ENCODE assay signal across 1 cellular context in the genomic region with DNA sequence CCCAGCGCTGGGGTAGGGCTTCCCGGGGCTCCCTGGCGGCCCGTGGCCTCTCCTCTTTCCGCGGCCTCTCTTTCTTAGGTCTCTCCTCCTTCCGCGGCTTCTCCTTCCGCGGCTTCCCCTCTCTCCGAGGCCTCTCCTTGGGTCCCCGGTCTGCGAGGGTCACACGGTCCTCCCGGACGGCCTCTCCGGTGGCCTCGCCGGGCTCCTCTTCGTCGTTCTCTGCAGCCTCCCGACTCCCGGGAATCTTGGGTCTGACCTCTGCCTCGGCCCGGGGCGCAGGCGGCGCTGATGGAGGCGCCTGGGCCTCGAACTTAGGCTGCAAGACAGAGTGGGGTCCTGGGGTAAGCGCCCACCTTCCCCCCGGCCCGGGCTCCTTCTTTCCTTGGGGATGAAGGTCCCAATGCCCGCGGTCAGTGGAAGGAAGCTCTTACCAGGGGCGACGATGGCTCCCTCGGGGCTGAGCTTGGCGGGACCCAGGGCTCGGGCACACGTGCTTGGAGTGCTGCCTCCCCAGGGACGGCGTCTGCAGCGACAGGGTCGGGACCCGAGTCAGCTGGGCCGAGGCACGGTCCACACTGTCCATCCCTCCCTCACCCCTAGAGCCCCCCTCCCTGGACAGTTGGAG.
TF ChIP-seq lines count a peak whose summit lies in the region.

No MANE protein-coding gene starts in this region.

TF ChIP-seq in HepG2, 621 proteins besides CTCF, POLR2A, EP300 and RAD21 (continued from another document and continues in another):
- TF ChIP-seq, protein P1, sequence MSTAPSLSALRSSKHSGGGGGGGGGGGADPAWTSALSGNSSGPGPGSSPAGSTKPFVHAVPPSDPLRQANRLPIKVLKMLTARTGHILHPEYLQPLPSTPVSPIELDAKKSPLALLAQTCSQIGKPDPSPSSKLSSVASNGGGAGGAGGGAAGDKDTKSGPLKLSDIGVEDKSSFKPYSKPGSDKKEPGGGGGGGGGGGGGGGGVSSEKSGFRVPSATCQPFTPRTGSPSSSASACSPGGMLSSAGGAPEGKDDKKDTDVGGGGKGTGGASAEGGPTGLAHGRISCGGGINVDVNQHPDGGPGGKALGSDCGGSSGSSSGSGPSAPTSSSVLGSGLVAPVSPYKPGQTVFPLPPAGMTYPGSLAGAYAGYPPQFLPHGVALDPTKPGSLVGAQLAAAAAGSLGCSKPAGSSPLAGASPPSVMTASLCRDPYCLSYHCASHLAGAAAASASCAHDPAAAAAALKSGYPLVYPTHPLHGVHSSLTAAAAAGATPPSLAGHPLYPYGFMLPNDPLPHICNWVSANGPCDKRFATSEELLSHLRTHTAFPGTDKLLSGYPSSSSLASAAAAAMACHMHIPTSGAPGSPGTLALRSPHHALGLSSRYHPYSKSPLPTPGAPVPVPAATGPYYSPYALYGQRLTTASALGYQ (CRISPR knock-in tag; IDR thresholded peaks at IDR 0.05) = 0 out of 2 replicates have a peak, but pooled peaks have one; percentile 58
- peak; percentile 40; the same call in 1 of the 2 replicates for TF ChIP-seq ZSCAN31 (CRISPR knock-in tag; IDR thresholded peaks at IDR 0.05; ENCODE audit: low read depth)
- no peak; the same call in 1 of the 2 replicates for TF ChIP-seq ZFY (CRISPR knock-in tag; IDR thresholded peaks at IDR 0.05)
- TF ChIP-seq CCAR2 (optimal IDR thresholded peaks at IDR 0.05; ENCODE audit: low read depth, low read length) = no peak
- TF ChIP-seq ZNF558 (CRISPR knock-in tag; IDR thresholded peaks at IDR 0.05; ENCODE audit: borderline replicate concordance) = peak; percentile 38; the same call in 1 of the 2 replicates
- no peak for TF ChIP-seq ZNF776 (CRISPR knock-in tag; IDR thresholded peaks at IDR 0.05)
- 0 out of 2 replicates have a peak, but pooled peaks have one; percentile 13 for TF ChIP-seq ZFYVE20 (CRISPR knock-in tag; IDR thresholded peaks at IDR 0.05; ENCODE audit: borderline replicate concordance, low read depth)
- TF ChIP-seq, protein P2, sequence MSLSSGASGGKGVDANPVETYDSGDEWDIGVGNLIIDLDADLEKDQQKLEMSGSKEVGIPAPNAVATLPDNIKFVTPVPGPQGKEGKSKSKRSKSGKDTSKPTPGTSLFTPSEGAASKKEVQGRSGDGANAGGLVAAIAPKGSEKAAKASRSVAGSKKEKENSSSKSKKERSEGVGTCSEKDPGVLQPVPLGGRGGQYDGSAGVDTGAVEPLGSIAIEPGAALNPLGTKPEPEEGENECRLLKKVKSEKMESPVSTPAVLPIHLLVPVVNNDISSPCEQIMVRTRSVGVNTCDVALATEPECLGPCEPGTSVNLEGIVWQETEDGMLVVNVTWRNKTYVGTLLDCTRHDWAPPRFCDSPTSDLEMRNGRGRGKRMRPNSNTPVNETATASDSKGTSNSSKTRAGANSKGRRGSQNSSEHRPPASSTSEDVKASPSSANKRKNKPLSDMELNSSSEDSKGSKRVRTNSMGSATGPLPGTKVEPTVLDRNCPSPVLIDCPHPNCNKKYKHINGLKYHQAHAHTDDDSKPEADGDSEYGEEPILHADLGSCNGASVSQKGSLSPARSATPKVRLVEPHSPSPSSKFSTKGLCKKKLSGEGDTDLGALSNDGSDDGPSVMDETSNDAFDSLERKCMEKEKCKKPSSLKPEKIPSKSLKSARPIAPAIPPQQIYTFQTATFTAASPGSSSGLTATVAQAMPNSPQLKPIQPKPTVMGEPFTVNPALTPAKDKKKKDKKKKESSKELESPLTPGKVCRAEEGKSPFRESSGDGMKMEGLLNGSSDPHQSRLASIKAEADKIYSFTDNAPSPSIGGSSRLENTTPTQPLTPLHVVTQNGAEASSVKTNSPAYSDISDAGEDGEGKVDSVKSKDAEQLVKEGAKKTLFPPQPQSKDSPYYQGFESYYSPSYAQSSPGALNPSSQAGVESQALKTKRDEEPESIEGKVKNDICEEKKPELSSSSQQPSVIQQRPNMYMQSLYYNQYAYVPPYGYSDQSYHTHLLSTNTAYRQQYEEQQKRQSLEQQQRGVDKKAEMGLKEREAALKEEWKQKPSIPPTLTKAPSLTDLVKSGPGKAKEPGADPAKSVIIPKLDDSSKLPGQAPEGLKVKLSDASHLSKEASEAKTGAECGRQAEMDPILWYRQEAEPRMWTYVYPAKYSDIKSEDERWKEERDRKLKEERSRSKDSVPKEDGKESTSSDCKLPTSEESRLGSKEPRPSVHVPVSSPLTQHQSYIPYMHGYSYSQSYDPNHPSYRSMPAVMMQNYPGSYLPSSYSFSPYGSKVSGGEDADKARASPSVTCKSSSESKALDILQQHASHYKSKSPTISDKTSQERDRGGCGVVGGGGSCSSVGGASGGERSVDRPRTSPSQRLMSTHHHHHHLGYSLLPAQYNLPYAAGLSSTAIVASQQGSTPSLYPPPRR (CRISPR knock-in tag; IDR thresholded peaks at IDR 0.05; ENCODE audit: borderline replicate concordance) = 0 out of 2 replicates have a peak, but pooled peaks have one; percentile 35
- no peak for TF ChIP-seq PAX8 (CRISPR knock-in tag; IDR thresholded peaks at IDR 0.05; ENCODE audit: borderline replicate concordance)
- TF ChIP-seq ZNF256 (CRISPR knock-in tag; conservative IDR thresholded peaks at IDR 0.05) = 0 out of 2 replicates have a peak, but pooled peaks have one; percentile 24
- TF ChIP-seq, protein P3, sequence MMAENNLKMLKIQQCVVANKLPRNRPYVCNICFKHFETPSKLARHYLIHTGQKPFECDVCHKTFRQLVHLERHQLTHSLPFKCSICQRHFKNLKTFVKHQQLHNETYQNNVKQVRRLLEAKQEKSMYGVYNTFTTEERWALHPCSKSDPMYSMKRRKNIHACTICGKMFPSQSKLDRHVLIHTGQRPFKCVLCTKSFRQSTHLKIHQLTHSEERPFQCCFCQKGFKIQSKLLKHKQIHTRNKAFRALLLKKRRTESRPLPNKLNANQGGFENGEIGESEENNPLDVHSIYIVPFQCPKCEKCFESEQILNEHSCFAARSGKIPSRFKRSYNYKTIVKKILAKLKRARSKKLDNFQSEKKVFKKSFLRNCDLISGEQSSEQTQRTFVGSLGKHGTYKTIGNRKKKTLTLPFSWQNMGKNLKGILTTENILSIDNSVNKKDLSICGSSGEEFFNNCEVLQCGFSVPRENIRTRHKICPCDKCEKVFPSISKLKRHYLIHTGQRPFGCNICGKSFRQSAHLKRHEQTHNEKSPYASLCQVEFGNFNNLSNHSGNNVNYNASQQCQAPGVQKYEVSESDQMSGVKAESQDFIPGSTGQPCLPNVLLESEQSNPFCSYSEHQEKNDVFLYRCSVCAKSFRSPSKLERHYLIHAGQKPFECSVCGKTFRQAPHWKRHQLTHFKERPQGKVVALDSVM (CRISPR knock-in tag; IDR thresholded peaks at IDR 0.05) = peak; percentile 49; the same call in 1 of the 2 replicates
- TF ChIP-seq, protein P4, sequence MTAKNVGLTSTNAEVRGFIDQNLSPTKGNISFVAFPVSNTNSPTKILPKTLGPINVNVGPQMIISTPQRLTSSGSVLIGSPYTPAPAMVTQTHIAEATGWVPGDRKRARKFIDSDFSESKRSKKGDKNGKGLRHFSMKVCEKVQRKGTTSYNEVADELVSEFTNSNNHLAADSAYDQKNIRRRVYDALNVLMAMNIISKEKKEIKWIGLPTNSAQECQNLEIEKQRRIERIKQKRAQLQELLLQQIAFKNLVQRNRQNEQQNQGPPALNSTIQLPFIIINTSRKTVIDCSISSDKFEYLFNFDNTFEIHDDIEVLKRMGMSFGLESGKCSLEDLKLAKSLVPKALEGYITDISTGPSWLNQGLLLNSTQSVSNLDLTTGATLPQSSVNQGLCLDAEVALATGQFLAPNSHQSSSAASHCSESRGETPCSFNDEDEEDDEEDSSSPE (CRISPR knock-in tag; IDR thresholded peaks at IDR 0.05) = no peak
- TF ChIP-seq SMAD3 (CRISPR knock-in tag; IDR thresholded peaks at IDR 0.05) = no peak
- TF ChIP-seq, protein P5, sequence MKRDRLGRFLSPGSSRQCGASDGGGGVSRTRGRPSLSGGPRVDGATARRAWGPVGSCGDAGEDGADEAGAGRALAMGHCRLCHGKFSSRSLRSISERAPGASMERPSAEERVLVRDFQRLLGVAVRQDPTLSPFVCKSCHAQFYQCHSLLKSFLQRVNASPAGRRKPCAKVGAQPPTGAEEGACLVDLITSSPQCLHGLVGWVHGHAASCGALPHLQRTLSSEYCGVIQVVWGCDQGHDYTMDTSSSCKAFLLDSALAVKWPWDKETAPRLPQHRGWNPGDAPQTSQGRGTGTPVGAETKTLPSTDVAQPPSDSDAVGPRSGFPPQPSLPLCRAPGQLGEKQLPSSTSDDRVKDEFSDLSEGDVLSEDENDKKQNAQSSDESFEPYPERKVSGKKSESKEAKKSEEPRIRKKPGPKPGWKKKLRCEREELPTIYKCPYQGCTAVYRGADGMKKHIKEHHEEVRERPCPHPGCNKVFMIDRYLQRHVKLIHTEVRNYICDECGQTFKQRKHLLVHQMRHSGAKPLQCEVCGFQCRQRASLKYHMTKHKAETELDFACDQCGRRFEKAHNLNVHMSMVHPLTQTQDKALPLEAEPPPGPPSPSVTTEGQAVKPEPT (CRISPR knock-in tag; IDR thresholded peaks at IDR 0.05; ENCODE audit: low read depth) = peak; percentile 91; the same call in 1 of the 2 replicates
- peak; percentile 49; the same call in 1 of the 2 replicates for TF ChIP-seq MED13 (CRISPR knock-in tag; IDR thresholded peaks at IDR 0.05)
- 0 out of 2 replicates have a peak, but pooled peaks have one; percentile 70 for TF ChIP-seq ZNF772 (CRISPR knock-in tag; IDR thresholded peaks at IDR 0.05)
- TF ChIP-seq SRY (CRISPR knock-in tag; IDR thresholded peaks at IDR 0.05) = 0 out of 2 replicates have a peak, but pooled peaks have one; percentile 56
- TF ChIP-seq, protein P6, sequence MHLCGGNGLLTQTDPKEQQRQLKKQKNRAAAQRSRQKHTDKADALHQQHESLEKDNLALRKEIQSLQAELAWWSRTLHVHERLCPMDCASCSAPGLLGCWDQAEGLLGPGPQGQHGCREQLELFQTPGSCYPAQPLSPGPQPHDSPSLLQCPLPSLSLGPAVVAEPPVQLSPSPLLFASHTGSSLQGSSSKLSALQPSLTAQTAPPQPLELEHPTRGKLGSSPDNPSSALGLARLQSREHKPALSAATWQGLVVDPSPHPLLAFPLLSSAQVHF (CRISPR knock-in tag; IDR thresholded peaks at IDR 0.05) = 0 out of 2 replicates have a peak, but pooled peaks have one; percentile 20
- peak; percentile 84; the same call in 1 of the 2 replicates for TF ChIP-seq NFKB2 (CRISPR knock-in tag; IDR thresholded peaks at IDR 0.05; ENCODE audit: borderline replicate concordance)
- TF ChIP-seq, protein P7, sequence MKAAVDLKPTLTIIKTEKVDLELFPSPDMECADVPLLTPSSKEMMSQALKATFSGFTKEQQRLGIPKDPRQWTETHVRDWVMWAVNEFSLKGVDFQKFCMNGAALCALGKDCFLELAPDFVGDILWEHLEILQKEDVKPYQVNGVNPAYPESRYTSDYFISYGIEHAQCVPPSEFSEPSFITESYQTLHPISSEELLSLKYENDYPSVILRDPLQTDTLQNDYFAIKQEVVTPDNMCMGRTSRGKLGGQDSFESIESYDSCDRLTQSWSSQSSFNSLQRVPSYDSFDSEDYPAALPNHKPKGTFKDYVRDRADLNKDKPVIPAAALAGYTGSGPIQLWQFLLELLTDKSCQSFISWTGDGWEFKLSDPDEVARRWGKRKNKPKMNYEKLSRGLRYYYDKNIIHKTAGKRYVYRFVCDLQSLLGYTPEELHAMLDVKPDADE (CRISPR knock-in tag; IDR thresholded peaks at IDR 0.05) = peak; percentile 90; the same call in 1 of the 2 replicates
- TF ChIP-seq, protein P8, sequence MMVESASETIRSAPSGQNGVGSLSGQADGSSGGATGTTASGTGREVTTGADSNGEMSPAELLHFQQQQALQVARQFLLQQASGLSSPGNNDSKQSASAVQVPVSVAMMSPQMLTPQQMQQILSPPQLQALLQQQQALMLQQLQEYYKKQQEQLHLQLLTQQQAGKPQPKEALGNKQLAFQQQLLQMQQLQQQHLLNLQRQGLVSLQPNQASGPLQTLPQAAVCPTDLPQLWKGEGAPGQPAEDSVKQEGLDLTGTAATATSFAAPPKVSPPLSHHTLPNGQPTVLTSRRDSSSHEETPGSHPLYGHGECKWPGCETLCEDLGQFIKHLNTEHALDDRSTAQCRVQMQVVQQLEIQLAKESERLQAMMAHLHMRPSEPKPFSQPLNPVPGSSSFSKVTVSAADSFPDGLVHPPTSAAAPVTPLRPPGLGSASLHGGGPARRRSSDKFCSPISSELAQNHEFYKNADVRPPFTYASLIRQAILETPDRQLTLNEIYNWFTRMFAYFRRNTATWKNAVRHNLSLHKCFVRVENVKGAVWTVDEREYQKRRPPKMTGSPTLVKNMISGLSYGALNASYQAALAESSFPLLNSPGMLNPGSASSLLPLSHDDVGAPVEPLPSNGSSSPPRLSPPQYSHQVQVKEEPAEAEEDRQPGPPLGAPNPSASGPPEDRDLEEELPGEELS (CRISPR knock-in tag; IDR thresholded peaks at IDR 0.05) = no peak
